Comparison of ENCODE assay signal across 1 cellular context in the genomic region with DNA sequence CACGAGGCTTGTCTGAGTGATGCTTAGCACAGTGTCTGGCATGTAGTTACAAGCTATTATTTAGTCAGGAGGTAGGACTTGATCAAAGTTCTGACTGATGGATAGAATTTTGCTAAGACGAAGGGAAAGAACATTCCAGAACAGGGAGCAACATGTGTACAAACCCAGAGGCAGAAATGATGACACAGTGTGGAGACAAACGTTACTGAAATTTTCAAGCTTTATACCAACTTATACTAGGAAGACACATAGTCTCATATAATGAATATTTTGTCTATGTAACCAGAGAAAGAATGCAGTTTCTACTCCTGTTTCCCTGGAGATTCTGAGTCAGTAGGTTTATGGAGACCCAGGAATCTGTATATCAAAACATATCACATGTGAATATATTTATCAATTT.
TF ChIP-seq lines count a peak whose summit lies in the region.

No MANE protein-coding gene starts in this region.

TF ChIP-seq in HepG2, 621 proteins besides CTCF, POLR2A, EP300 and RAD21 (continued from another document):
- TF ChIP-seq, protein P1, sequence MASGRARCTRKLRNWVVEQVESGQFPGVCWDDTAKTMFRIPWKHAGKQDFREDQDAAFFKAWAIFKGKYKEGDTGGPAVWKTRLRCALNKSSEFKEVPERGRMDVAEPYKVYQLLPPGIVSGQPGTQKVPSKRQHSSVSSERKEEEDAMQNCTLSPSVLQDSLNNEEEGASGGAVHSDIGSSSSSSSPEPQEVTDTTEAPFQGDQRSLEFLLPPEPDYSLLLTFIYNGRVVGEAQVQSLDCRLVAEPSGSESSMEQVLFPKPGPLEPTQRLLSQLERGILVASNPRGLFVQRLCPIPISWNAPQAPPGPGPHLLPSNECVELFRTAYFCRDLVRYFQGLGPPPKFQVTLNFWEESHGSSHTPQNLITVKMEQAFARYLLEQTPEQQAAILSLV (CRISPR knock-in tag; IDR thresholded peaks at IDR 0.05; ENCODE audit: borderline replicate concordance) = no peak
- no peak for TF ChIP-seq TFDP2 (CRISPR knock-in tag; IDR thresholded peaks at IDR 0.05)
